10 cellular contexts compared by ENCODE assay signal in the genomic region with DNA sequence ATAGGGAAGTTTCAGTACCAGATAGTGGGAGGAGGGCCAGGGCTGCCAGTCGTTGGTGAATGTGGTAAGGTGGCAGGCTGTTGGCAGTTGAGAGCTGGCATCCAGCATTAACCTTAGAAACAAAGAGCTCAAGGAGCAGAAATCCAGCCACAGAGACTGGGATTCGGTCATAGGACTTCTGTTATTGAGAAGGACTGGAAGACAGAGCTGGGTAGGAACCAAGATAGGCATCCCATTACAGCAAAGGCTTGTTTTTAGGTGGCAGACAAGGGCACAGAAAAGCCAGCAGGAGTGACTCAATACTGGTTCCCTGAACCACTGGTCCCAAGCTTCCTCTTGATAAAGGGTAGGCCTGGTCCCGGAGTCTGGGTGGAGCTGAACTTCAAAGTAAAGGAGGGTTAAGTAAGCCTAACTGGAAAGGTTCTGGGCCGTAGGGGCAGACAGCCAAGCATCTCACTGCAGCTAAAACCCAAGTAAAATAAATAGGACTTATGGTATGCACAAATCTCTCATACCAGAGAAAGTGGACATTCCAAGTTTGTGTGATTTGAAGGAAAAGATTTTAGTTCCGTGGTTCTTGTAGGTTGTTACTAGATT.
DNase-seq lines count a peak whose midpoint lies in the region; ATAC-seq and TF ChIP-seq lines count a peak whose summit lies in the region.
"Had no signal": no experiment of that assay in that cellular context is flagged by ENCODE, and none has a peak within 500 bp of the region (broad histone marks: within the 10 kb centered on the region; RNA-seq: fewer than 3 reads in every experiment).

No MANE protein-coding gene starts in this region.

- DNase-seq in activated CD4-positive, alpha-beta memory T cell treated with anti-CD3 and anti-CD28 coated beads for 36 hours: no peak
- DNase-seq in activated CD4-positive, alpha-beta memory T cell treated with anti-CD3 and anti-CD28 coated beads, Interleukin-2, amount 10 ng/mL, durations not matched to agents 7 days and 5 days: no peak
- peak; percentile 48 for DNase-seq in kidney glomerular epithelial cell (lab: John Stamatoyannopoulos, UW)
- no peak for DNase-seq in type B pancreatic cell (ENCODE audit: extremely low spot score, unreplicated experiment)
- no peak for DNase-seq in activated naive CD4-positive, alpha-beta T cell treated with anti-CD3 and anti-CD28 coated beads, Interleukin-2, amount 10 ng/mL, durations not matched to agents 7 days and 5 days
- DNase-seq: activated effector memory CD4-positive, alpha-beta T cell treated with Interleukin-2 at 50 U/mL for 16 hours had no signal

- no peaks in the 10 kb centered on the region for H3K9me3 Mint-ChIP-seq in activated CD4-positive, alpha-beta memory T cell treated with anti-CD3 and anti-CD28 coated beads for 36 hours
- H3K9me3 Mint-ChIP-seq in activated CD4-positive, alpha-beta memory T cell treated with anti-CD3 and anti-CD28 coated beads, Interleukin-2, amount 10 ng/mL, durations not matched to agents 7 days and 5 days: peaks cover 3% of the 10 kb centered on the region
- no peaks in the 10 kb centered on the region for H3K9me3 Mint-ChIP-seq in activated T-helper 17 cell treated with anti-CD3 and anti-CD28 coated beads, Interleukin-2, amount 50 U/mL, for 72 hours
- peaks cover 9% of the 10 kb centered on the region for H3K9me3 Mint-ChIP-seq in type B pancreatic cell
- H3K9me3 Mint-ChIP-seq in activated naive CD4-positive, alpha-beta T cell treated with anti-CD3 and anti-CD28 coated beads, Interleukin-2, amount 10 ng/mL, durations not matched to agents 7 days and 5 days: no peaks in the 10 kb centered on the region

- ATAC-seq in activated T-helper 17 cell treated with anti-CD3 and anti-CD28 coated beads, Interleukin-2, amount 50 U/mL, for 72 hours (replicated peaks): peak; percentile 41
- no peak for ATAC-seq in GM21390 (IDR thresholded peaks at IDR 0.05; ENCODE audit: unreplicated experiment)
- no peak for ATAC-seq in GM18498 (IDR thresholded peaks at IDR 0.05; ENCODE audit: unreplicated experiment)

- H3K4me1 Mint-ChIP-seq in activated CD4-positive, alpha-beta memory T cell treated with anti-CD3 and anti-CD28 coated beads for 36 hours (ENCODE audit: low read depth): peaks cover 55% of the 10 kb centered on the region
- peaks cover 32% of the 10 kb centered on the region for H3K4me1 Mint-ChIP-seq in activated CD4-positive, alpha-beta memory T cell treated with anti-CD3 and anti-CD28 coated beads, Interleukin-2, amount 10 ng/mL, durations not matched to agents 7 days and 5 days
- H3K4me1 Mint-ChIP-seq in activated T-helper 17 cell treated with anti-CD3 and anti-CD28 coated beads, Interleukin-2, amount 50 U/mL, for 72 hours: peaks cover 42% of the 10 kb centered on the region
- H3K4me1 Mint-ChIP-seq in type B pancreatic cell (ENCODE audit: unreplicated experiment): peaks cover 30% of the 10 kb centered on the region
- peaks cover 34% of the 10 kb centered on the region for H3K4me1 Mint-ChIP-seq in activated naive CD4-positive, alpha-beta T cell treated with anti-CD3 and anti-CD28 coated beads, Interleukin-2, amount 10 ng/mL, durations not matched to agents 7 days and 5 days

- intact Hi-C loops in activated CD4-positive, alpha-beta memory T cell treated with anti-CD3 and anti-CD28 coated beads for 36 hours (cut with micrococcal nuclease): no loop called here

- H3K36me3 Mint-ChIP-seq in activated CD4-positive, alpha-beta memory T cell treated with anti-CD3 and anti-CD28 coated beads for 36 hours: peaks cover 18% of the 10 kb centered on the region
- H3K36me3 Mint-ChIP-seq in activated CD4-positive, alpha-beta memory T cell treated with anti-CD3 and anti-CD28 coated beads, Interleukin-2, amount 10 ng/mL, durations not matched to agents 7 days and 5 days (ENCODE audit: low read depth): peaks cover 23% of the 10 kb centered on the region
- peaks cover 35% of the 10 kb centered on the region for H3K36me3 Mint-ChIP-seq in activated T-helper 17 cell treated with anti-CD3 and anti-CD28 coated beads, Interleukin-2, amount 50 U/mL, for 72 hours (ENCODE audit: low read depth)
- H3K36me3 Mint-ChIP-seq in type B pancreatic cell: peaks cover 31% of the 10 kb centered on the region
- H3K36me3 Mint-ChIP-seq in activated naive CD4-positive, alpha-beta T cell treated with anti-CD3 and anti-CD28 coated beads, Interleukin-2, amount 10 ng/mL, durations not matched to agents 7 days and 5 days: peaks cover 29% of the 10 kb centered on the region

- peak overlapping the region; percentile 3 for H3K27ac Mint-ChIP-seq in activated CD4-positive, alpha-beta memory T cell treated with anti-CD3 and anti-CD28 coated beads for 36 hours
- H3K27ac Mint-ChIP-seq in activated CD4-positive, alpha-beta memory T cell treated with anti-CD3 and anti-CD28 coated beads, Interleukin-2, amount 10 ng/mL, durations not matched to agents 7 days and 5 days: no peak overlapping the region
- peak overlapping the region; percentile 34 for H3K27ac Mint-ChIP-seq in activated T-helper 17 cell treated with anti-CD3 and anti-CD28 coated beads, Interleukin-2, amount 50 U/mL, for 72 hours
- peak overlapping the region; percentile 93 for H3K27ac Mint-ChIP-seq in type B pancreatic cell
- no peak overlapping the region for H3K27ac Mint-ChIP-seq in activated naive CD4-positive, alpha-beta T cell treated with anti-CD3 and anti-CD28 coated beads, Interleukin-2, amount 10 ng/mL, durations not matched to agents 7 days and 5 days
- H3K27ac Mint-ChIP-seq: B cell had no signal

- H3K4me3 Mint-ChIP-seq in activated CD4-positive, alpha-beta memory T cell treated with anti-CD3 and anti-CD28 coated beads for 36 hours: no peak overlapping the region
- no peak overlapping the region for H3K4me3 Mint-ChIP-seq in activated CD4-positive, alpha-beta memory T cell treated with anti-CD3 and anti-CD28 coated beads, Interleukin-2, amount 10 ng/mL, durations not matched to agents 7 days and 5 days
- H3K4me3 Mint-ChIP-seq in activated T-helper 17 cell treated with anti-CD3 and anti-CD28 coated beads, Interleukin-2, amount 50 U/mL, for 72 hours: peak overlapping the region; percentile 20
- no peak overlapping the region for H3K4me3 Mint-ChIP-seq in type B pancreatic cell
- H3K4me3 Mint-ChIP-seq in activated naive CD4-positive, alpha-beta T cell treated with anti-CD3 and anti-CD28 coated beads, Interleukin-2, amount 10 ng/mL, durations not matched to agents 7 days and 5 days: no peak overlapping the region
- H3K4me3 Mint-ChIP-seq: B cell had no signal

- no peaks in the 10 kb centered on the region for H3K27me3 Mint-ChIP-seq in activated CD4-positive, alpha-beta memory T cell treated with anti-CD3 and anti-CD28 coated beads for 36 hours
- no peaks in the 10 kb centered on the region for H3K27me3 Mint-ChIP-seq in activated CD4-positive, alpha-beta memory T cell treated with anti-CD3 and anti-CD28 coated beads, Interleukin-2, amount 10 ng/mL, durations not matched to agents 7 days and 5 days
- no peaks in the 10 kb centered on the region for H3K27me3 Mint-ChIP-seq in activated T-helper 17 cell treated with anti-CD3 and anti-CD28 coated beads, Interleukin-2, amount 50 U/mL, for 72 hours
- no peaks in the 10 kb centered on the region for H3K27me3 Mint-ChIP-seq in type B pancreatic cell
- no peaks in the 10 kb centered on the region for H3K27me3 Mint-ChIP-seq in activated naive CD4-positive, alpha-beta T cell treated with anti-CD3 and anti-CD28 coated beads, Interleukin-2, amount 10 ng/mL, durations not matched to agents 7 days and 5 days
- H3K27me3 Mint-ChIP-seq: B cell had no signal

- TF ChIP-seq CTCF in type B pancreatic cell (conservative IDR thresholded peaks at IDR 0.05): no peak

- CTCF ChIA-PET in activated CD4-positive, alpha-beta memory T cell treated with anti-CD3 and anti-CD28 coated beads for 36 hours (lab: Charles Lee): no interaction called here
- CTCF ChIA-PET in activated CD4-positive, alpha-beta memory T cell treated with anti-CD3 and anti-CD28 coated beads, Interleukin-2, amount 10 ng/mL, durations not matched to agents 7 days and 5 days (lab: Charles Lee): interaction anchor here (1.7 kb wide), 1 partner anchor 15 kb away, joined by 4 read pairs; no protein-coding TSS in a partner anchor
- CTCF ChIA-PET in activated naive CD4-positive, alpha-beta T cell treated with anti-CD3 and anti-CD28 coated beads, Interleukin-2, amount 10 ng/mL, durations not matched to agents 7 days and 5 days (lab: Charles Lee): no interaction called here

- POLR2A ChIA-PET in activated CD4-positive, alpha-beta memory T cell treated with anti-CD3 and anti-CD28 coated beads for 36 hours (lab: Charles Lee): no interaction called here
- POLR2A ChIA-PET in activated CD4-positive, alpha-beta memory T cell treated with anti-CD3 and anti-CD28 coated beads, Interleukin-2, amount 10 ng/mL, durations not matched to agents 7 days and 5 days (lab: Charles Lee): no interaction called here

Comparison
In these comparisons a context has a peak if more than half of its experiments do, and no peak if none do; other contexts are left out.
1. H3K27ac Mint-ChIP-seq: peak in activated CD4-positive, alpha-beta memory T cell treated with anti-CD3 and anti-CD28 coated beads for 36 hours (single experiment), activated T-helper 17 cell treated with anti-CD3 and anti-CD28 coated beads, Interleukin-2, amount 50 U/mL, for 72 hours (single experiment) and type B pancreatic cell (single experiment); none in activated CD4-positive, alpha-beta memory T cell treated with anti-CD3 and anti-CD28 coated beads, Interleukin-2, amount 10 ng/mL, durations not matched to agents 7 days and 5 days (single experiment) and activated naive CD4-positive, alpha-beta T cell treated with anti-CD3 and anti-CD28 coated beads, Interleukin-2, amount 10 ng/mL, durations not matched to agents 7 days and 5 days (single experiment).